Comparison of ENCODE assay signal across 1 cellular context in the genomic region with DNA sequence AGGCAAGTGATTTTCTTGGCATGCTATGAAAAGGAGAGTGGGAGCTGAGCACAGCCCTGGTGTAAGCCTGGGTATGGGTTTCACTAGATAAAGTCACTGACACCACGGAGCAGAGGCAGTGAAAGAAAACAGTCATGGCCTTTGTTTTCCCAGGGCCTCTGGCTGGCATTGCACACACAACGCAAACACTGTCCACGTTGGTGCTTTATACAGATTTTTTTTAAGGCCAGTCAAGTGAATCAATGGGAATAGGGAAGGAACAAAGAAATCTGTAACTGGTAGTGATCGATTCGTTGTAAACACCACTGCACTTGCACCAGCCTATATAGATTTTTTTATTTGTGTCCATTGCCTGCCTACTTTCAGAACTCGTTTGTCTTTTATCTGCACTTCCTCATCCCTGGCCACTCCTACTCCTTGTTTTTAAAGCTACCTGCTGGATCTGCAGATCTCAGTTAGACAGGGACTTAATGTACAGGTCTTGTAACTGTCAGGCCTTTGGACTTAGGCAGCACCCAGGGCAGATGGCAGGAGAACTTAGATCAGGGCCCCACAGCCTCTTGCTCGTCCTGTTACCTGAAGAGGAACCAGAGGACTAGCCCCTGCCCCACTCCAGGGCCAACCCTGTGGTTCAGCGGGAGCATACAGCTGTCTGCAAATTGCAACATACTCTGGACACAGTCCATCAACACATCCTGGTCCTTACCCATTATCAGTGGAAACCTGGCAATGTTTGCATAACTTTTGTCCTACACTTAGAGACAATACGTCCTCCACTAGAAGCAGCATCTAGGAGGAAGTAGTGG.
TF ChIP-seq lines count a peak whose summit lies in the region.

No MANE protein-coding gene starts in this region.

TF ChIP-seq in liver, 16 proteins besides CTCF, POLR2A, EP300 and RAD21 (continued from another document):
- TF ChIP-seq, protein P1, sequence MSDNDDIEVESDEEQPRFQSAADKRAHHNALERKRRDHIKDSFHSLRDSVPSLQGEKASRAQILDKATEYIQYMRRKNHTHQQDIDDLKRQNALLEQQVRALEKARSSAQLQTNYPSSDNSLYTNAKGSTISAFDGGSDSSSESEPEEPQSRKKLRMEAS (IDR thresholded peaks at IDR 0.05) = peak; percentile 60
- TF ChIP-seq, protein P2, sequence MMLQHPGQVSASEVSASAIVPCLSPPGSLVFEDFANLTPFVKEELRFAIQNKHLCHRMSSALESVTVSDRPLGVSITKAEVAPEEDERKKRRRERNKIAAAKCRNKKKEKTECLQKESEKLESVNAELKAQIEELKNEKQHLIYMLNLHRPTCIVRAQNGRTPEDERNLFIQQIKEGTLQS (IDR thresholded peaks at IDR 0.05) = no peak
- TF ChIP-seq EGR1 (IDR thresholded peaks at IDR 0.05; ENCODE audit: low read depth in 2 of 2) (peak; percentile 9 to 71), JUND (IDR thresholded peaks at IDR 0.05) (peak; percentile 49 to 85), HNF4G (IDR thresholded peaks at IDR 0.05) (no peak), NR2F2 (IDR thresholded peaks at IDR 0.05) (peak; percentile 46), GABPA (IDR thresholded peaks at IDR 0.05 in 1 of 2, conservative IDR thresholded peaks at IDR 0.05 in 1 of 2) (peak in 1 of 2 donors; percentile 11), SP1 (IDR thresholded peaks at IDR 0.05) (peak; percentile 99)
